ENCODE assay signal across 27 cellular contexts in genomic region chr18:78156466-78156865, GRCh38.
"Had no signal": no experiment of that assay in that cellular context is flagged by ENCODE, and none has a peak within 500 bp of the region (broad histone marks: within the 10 kb centered on the region; RNA-seq: fewer than 3 reads in every experiment).

No MANE protein-coding gene starts in this region.

- DNase-seq: islet precursor cell; left cardiac atrium; left lung; lower lobe of right lung; mammary epithelial cell; mesenchymal stem cell; naive B cell; natural killer cell; ovary; retina; right cardiac atrium; stimulated activated CD4-positive, alpha-beta T cell treated with anti-CD3 and anti-CD28 coated beads, Interleukin-12 subunit alpha, Interleukin-12 subunit beta, amount 100 ng/mL, for 4 hours; stimulated activated CD4-positive, alpha-beta T cell treated with anti-CD3 and anti-CD28 coated beads, Interleukin-15, amount 100 ng/mL, for 24 hours; stimulated activated CD4-positive, alpha-beta T cell treated with anti-CD3 and anti-CD28 coated beads, Interleukin-2, amount 100 ng/mL, for 24 hours; stimulated activated CD4-positive, alpha-beta T cell treated with anti-CD3 and anti-CD28 coated beads, Interleukin-4, amount 100 ng/mL, for 1 hour; stimulated activated naive B cell treated with anti-CD40 and anti-IgM and Interleukin-4, amounts not matched to agents 10 μg/mL and 1 μg/mL and 100 μg/mL, for 72 hours; stimulated activated naive CD8-positive, alpha-beta T cell treated with anti-CD3 and anti-CD28 coated beads, Interleukin-15, Interleukin-2, amounts not matched to agents 100 U/mL and 50 U/mL, for 24 hours; uterus had no signal

- H3K36me3 ChIP-seq: left lung, lower lobe of right lung, ovary, prostate gland, suprapubic skin, thoracic aorta, tibial nerve, uterus had no signal

- H3K27ac ChIP-seq: hepatocyte, left lung, lower lobe of right lung, ovary, prostate gland, skin epidermis, suprapubic skin, thoracic aorta, tibial nerve, uterus had no signal

- H3K4me3 Mint-ChIP-seq: mesothelial cell of epicardium; naive B cell; natural killer cell; stimulated activated naive B cell treated with anti-CD40 and anti-IgM and Interleukin-4, amounts not matched to agents 10 μg/mL and 1 μg/mL and 100 μg/mL, for 72 hours; type B pancreatic cell had no signal

- H3K4me2 ChIP-seq: hepatocyte had no signal

- H3K4me1 ChIP-seq: left lung, lower lobe of right lung, prostate gland, tibial nerve, uterus had no signal

- H3K9me3 Mint-ChIP-seq: type B pancreatic cell had no signal

- ATAC-seq: left cardiac atrium; left lung; lower lobe of right lung; natural killer cell; right cardiac atrium; sciatic nerve; stimulated activated naive B cell treated with anti-CD40 and anti-IgM and Interleukin-4, amounts not matched to agents 10 μg/mL and 1 μg/mL and 100 μg/mL, for 72 hours; stimulated activated naive CD8-positive, alpha-beta T cell treated with anti-CD3 and anti-CD28 coated beads, Interleukin-15, Interleukin-2, amounts not matched to agents 100 U/mL and 50 U/mL, for 24 hours had no signal

- H3K4me3 ChIP-seq: hepatocyte, left lung, lower lobe of right lung, ovary, prostate gland, skin epidermis, suprapubic skin, thoracic aorta, tibial nerve, uterus had no signal

- H3K9me3 ChIP-seq: left lung, lower lobe of right lung, prostate gland, suprapubic skin, thoracic aorta, tibial nerve, uterus had no signal

- H3K4me1 Mint-ChIP-seq: mesothelial cell of epicardium; naive B cell; natural killer cell; stimulated activated naive B cell treated with anti-CD40 and anti-IgM and Interleukin-4, amounts not matched to agents 10 μg/mL and 1 μg/mL and 100 μg/mL, for 72 hours had no signal

- H3K36me3 Mint-ChIP-seq: mesothelial cell of epicardium; naive B cell; natural killer cell; stimulated activated naive B cell treated with anti-CD40 and anti-IgM and Interleukin-4, amounts not matched to agents 10 μg/mL and 1 μg/mL and 100 μg/mL, for 72 hours; type B pancreatic cell had no signal

- H3K27me3 ChIP-seq: hepatocyte, left lung, ovary, suprapubic skin, tibial nerve, uterus had no signal

- H2AFZ ChIP-seq: hepatocyte had no signal

- H3K79me2 ChIP-seq: hepatocyte had no signal

- H3K27ac Mint-ChIP-seq: mesothelial cell of epicardium; naive B cell; natural killer cell; stimulated activated naive B cell treated with anti-CD40 and anti-IgM and Interleukin-4, amounts not matched to agents 10 μg/mL and 1 μg/mL and 100 μg/mL, for 72 hours; type B pancreatic cell had no signal

- H3K27me3 Mint-ChIP-seq: naive B cell; stimulated activated naive B cell treated with anti-CD40 and anti-IgM and Interleukin-4, amounts not matched to agents 10 μg/mL and 1 μg/mL and 100 μg/mL, for 72 hours; type B pancreatic cell had no signal
